ENCODE assay signal across 10 cellular contexts in the genomic region with DNA sequence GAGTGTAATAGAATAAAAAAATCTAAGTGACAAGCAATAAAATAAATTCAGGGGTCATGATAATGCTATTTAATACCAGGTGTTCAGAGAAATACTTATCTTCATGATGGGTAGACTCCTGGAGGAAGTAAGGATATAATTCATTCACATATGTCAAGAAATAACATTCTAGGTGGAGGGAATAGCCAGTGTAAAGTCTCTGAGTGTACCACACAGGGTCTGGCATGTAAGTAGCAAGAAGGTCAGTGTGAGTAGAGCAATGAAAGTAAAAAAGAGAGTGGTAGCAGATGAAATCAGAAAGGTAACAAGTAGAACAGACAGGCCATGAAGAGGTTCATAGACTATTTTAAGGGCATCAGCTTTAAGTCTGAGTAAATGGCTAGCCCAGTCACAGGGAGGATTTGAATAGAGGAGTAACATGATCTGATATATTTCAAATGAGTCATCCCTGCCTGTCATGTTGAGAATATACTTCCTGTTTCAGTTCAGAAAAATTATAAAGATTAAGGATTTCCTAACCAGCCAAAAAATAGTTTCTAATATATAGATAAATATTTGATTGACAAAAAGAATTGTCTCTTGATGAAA.
A peak's percentile ranks its signal among the peaks of the same experiment; 100 is the strongest.
DNase-seq lines count a peak whose midpoint lies in the region; ATAC-seq and TF ChIP-seq lines count a peak whose summit lies in the region.
"Had no signal": no experiment of that assay in that cellular context is flagged by ENCODE, and none has a peak within 500 bp of the region (broad histone marks: within the 10 kb centered on the region; RNA-seq: fewer than 3 reads in every experiment).

No MANE protein-coding gene starts in this region.

- no TSS peak for BruUV-seq in PC-3 (replicated peaks; lab: Mats Ljungman, UMichigan)

- H3K27me3 ChIP-seq in PC-3 (ENCODE audit: low read length) (no peaks in the 10 kb centered on the region), aorta (ENCODE audit: control insufficient read depth in 1 of 2, insufficient read depth in 2 of 2, low read length in 1 of 2) (no peaks in the 10 kb centered on the region)

- H3K4me2 ChIP-seq in PC-3 (ENCODE audit: low read length), result peak overlapping the region; percentile 5; the same call in 1 of the 2 replicates

- H4K20me1 ChIP-seq in PC-3 (ENCODE audit: low read length), result no peaks in the 10 kb centered on the region

- no peak overlapping the region for H3K9ac ChIP-seq in PC-3 (ENCODE audit: low read length)

- ATAC-seq in HG03342 (IDR thresholded peaks at IDR 0.05; ENCODE audit: unreplicated experiment) (peak; percentile 64), PC-3 (peak; percentile 97), HG02642 (IDR thresholded peaks at IDR 0.05; ENCODE audit: poor library complexity, unreplicated experiment) (no peak), aorta (ENCODE audit: low FRiP score) (no peak)

- H3K9me3 ChIP-seq in PC-3 (ENCODE audit: low read length) (no peaks in the 10 kb centered on the region), aorta (ENCODE audit: control insufficient read depth, low read length) (no peaks in the 10 kb centered on the region)

- peaks cover 20% of the 10 kb centered on the region for H3K4me1 ChIP-seq in PC-3 (ENCODE audit: insufficient read depth, low read length)
- H3K4me1 ChIP-seq in aorta (ENCODE audit: control insufficient read depth in 1 of 2, insufficient read depth in 2 of 2, low read length in 2 of 2), result no peaks in the 10 kb centered on the region

- intact Hi-C loops in PC-3 (cut with micrococcal nuclease) (no loop called here), aorta (cut with DNase I) (no loop called here)

- DNase-seq in DMS53 (lab: John Stamatoyannopoulos, UW) (peak; percentile 96), PC-3 (peak; percentile 82), fibroblast of the conjunctiva (ENCODE audit: low read depth) (peak; percentile 45), cortex of kidney (lab: John Stamatoyannopoulos, UW) (no peak), aorta (no peak)
- DNase-seq in activated CD4-positive, CD25-positive, alpha-beta regulatory T cell treated with anti-CD3 and anti-CD28 coated beads, Interleukin-2, amount 50 U/mL, for 72 hours, result no peak
- DNase-seq: activated effector memory CD4-positive, alpha-beta T cell treated with Interleukin-2 at 50 U/mL for 16 hours; stimulated activated CD4-positive, alpha-beta T cell treated with anti-CD3 and anti-CD28 coated beads, Interleukin-15, amount 100 ng/mL, for 24 hours had no signal

- H3K27ac ChIP-seq in PC-3 (ENCODE audit: low read length) (peak overlapping the region; percentile 10; the same call in 1 of the 2 replicates), aorta (ENCODE audit: low read depth in 1 of 2, low read length in 2 of 2) (no peak overlapping the region)

- no peaks in the 10 kb centered on the region for H3K9me2 ChIP-seq in PC-3 (replicated peaks; ENCODE audit: low read length)

- H3K4me3 ChIP-seq in PC-3 (ENCODE audit: low read length) (no peak overlapping the region), aorta (ENCODE audit: low read length in 2 of 2) (no peak overlapping the region)

- no peaks in the 10 kb centered on the region for H3F3A ChIP-seq in PC-3 (ENCODE audit: low read length, unreplicated experiment)

- H3K36me3 ChIP-seq in PC-3 (ENCODE audit: low read depth, low read length), result no peaks in the 10 kb centered on the region
- H3K36me3 ChIP-seq in aorta (ENCODE audit: control insufficient read depth in 1 of 2, insufficient read depth in 2 of 2, low read length in 1 of 2), result no peaks in the 10 kb centered on the region

- POLR2A ChIA-PET in PC-3 (lab: Charles Lee; ENCODE audit: unreplicated experiment), result no interaction called here

- no peak overlapping the region for H2AFZ ChIP-seq in PC-3 (ENCODE audit: low read length)

- CTCF ChIA-PET in PC-3 (lab: Charles Lee), result no interaction called here

- no peak for TF ChIP-seq CTCF in PC-3 (conservative IDR thresholded peaks at IDR 0.05; ENCODE audit: low read depth, low read length)

- H3K79me2 ChIP-seq in PC-3 (ENCODE audit: low read length), result no peaks in the 10 kb centered on the region

Comparison
In these comparisons a context has a peak if more than half of its experiments do, and no peak if none do; other contexts are left out.
1. DNase-seq: peak in DMS53 (single experiment), PC-3 (single experiment) and fibroblast of the conjunctiva (single experiment); none in cortex of kidney (single experiment), activated CD4-positive, CD25-positive, alpha-beta regulatory T cell treated with anti-CD3 and anti-CD28 coated beads, Interleukin-2, amount 50 U/mL, for 72 hours (single experiment) and aorta (0 of 2).
2. ATAC-seq: peak in HG03342 (single experiment) and PC-3 (single experiment); none in HG02642 (single experiment) and aorta (single experiment).